ENCODE assay signal across 21 cellular contexts in the genomic region with DNA sequence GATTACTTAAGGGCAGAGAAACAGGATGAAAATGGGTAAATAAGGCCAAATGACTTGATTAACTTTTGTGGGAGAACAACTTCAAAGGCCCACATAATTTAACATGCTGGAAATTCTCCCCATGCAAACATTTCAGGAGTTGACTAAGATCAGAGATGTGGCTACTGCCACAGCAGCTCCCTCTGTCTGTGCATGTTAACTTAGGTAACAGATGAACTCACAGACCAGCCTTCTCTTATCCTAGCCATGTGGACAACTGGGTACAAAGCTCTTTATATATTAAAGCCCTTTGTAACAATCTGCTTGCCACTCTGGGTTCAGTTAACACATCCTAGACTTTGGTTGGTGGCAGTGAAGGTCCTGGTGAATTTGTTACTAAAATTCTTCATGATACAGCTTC. TPM values are rescaled to one million over a fixed set of nuclear protein-coding genes. Genes with fewer than 3 reads are reported as not detected.
DNase-seq lines count a peak whose midpoint lies in the region; ATAC-seq and TF ChIP-seq lines count a peak whose summit lies in the region.
"Had no signal": no experiment of that assay in that cellular context is flagged by ENCODE, and none has a peak within 500 bp of the region (broad histone marks: within the 10 kb centered on the region; RNA-seq: fewer than 3 reads in every experiment).

No MANE protein-coding gene starts in this region.

- peak in 1 of 3 experiments; percentile 15 for TF ChIP-seq CTCF in ascending aorta (IDR thresholded peaks at IDR 0.05)

- peaks cover 0 to 4% of the 10 kb centered on the region in 2 donors for H3K36me3 ChIP-seq in ascending aorta
- H3K36me3 ChIP-seq: MG63, Peyer's patch had no signal

- no peak for ATAC-seq in GM21529 (IDR thresholded peaks at IDR 0.05; ENCODE audit: unreplicated experiment)
- ATAC-seq: GM23338, SK-N-SH treated with all-trans-retinoic acid at 6 μM for 48 hours had no signal

- DNase-seq in DMS53 (lab: John Stamatoyannopoulos, UW) (peak; percentile 59), NCI-H69 (lab: John Stamatoyannopoulos, UW) (peak; percentile 33), ascending aorta (ENCODE audit: low spot score in 2 of 2) (no peak), iPS-NIHi7 (ENCODE audit: extremely low spot score) (peak; percentile 16), head of caudate nucleus (no peak), NCI-H1694 treated with DMSO at 0.1 percent for 48 hours (lab: John Stamatoyannopoulos, UW) (no peak)
- DNase-seq: H9, KBM-7, MG63, NCI-H1694, NCI-H2227 treated with DMSO at 0.1 percent for 48 hours, NCI-H526 treated with DMSO at 0.1 percent for 48 hours, Peyer's patch, SJCRH30 had no signal

- peak overlapping the region; percentile 64 to 69 for H3K27ac ChIP-seq in ascending aorta
- H3K27ac ChIP-seq: Peyer's patch, SJCRH30 had no signal

- peaks cover 0 to 5% of the 10 kb centered on the region in 2 donors for H3K4me1 ChIP-seq in ascending aorta
- H3K4me1 ChIP-seq: Peyer's patch, SJCRH30 had no signal

- H3K9me3 ChIP-seq in ascending aorta = no peaks in the 10 kb centered on the region
- H3K9me3 ChIP-seq: MG63, Peyer's patch, SJCRH30 had no signal

- no peaks in the 10 kb centered on the region for H3K27me3 ChIP-seq in ascending aorta
- H3K27me3 ChIP-seq: MG63, Peyer's patch, SJCRH30 had no signal

- intact Hi-C loops in ascending aorta (cut with DNase I) (loop anchor here (5.0 kb wide), 2 partner anchors 34 to 74 kb away; a partner anchor contains a TSS), head of caudate nucleus (cut with DNase I) (no loop called here)

- H3K4me3 ChIP-seq in ascending aorta = no peak overlapping the region
- H3K4me3 ChIP-seq: GM23338, MG63, Peyer's patch, SJCRH30 had no signal

RNA-seq across cellular contexts. Expression of a gene that starts 33.2 kb away (rescaled TPM):
- 3.4 TPM for total RNA-seq in ascending aorta
- total RNA-seq: A172, G401, NCI-H460, OCI-LY7 had no signal

Comparison
In these comparisons a context has a peak if more than half of its experiments do, and no peak if none do; other contexts are left out.
1. DNase-seq: peak in DMS53 (single experiment), NCI-H69 (single experiment) and iPS-NIHi7 (single experiment); none in ascending aorta (0 of 2), head of caudate nucleus (0 of 42) and NCI-H1694 treated with DMSO at 0.1 percent for 48 hours (single experiment).